1 cellular context compared by ENCODE assay signal in genomic region chr11:86896486-86896885, GRCh38.
TF ChIP-seq lines count a peak whose summit lies in the region.

No MANE protein-coding gene starts in this region.

TF ChIP-seq in SK-N-SH treated with all-trans-retinoic acid at 6 μM for 48 hours, 23 proteins besides CTCF, POLR2A, EP300 and RAD21 (continued from another document):
- TF ChIP-seq CSRNP3 (CRISPR knock-in tag; IDR thresholded peaks at IDR 0.05) = no peak
- no peak for TF ChIP-seq BACH2 (CRISPR knock-in tag; IDR thresholded peaks at IDR 0.05; ENCODE audit: borderline replicate concordance)
- no peak for TF ChIP-seq SNAI2 (CRISPR knock-in tag; IDR thresholded peaks at IDR 0.05)
- TF ChIP-seq ARNTL (CRISPR knock-in tag; IDR thresholded peaks at IDR 0.05; ENCODE audit: borderline replicate concordance, low read depth) = no peak
- no peak for TF ChIP-seq TCF4 (CRISPR knock-in tag; IDR thresholded peaks at IDR 0.05; ENCODE audit: borderline replicate concordance)
- no peak for TF ChIP-seq PPARA (CRISPR knock-in tag; IDR thresholded peaks at IDR 0.05; ENCODE audit: borderline replicate concordance)
